In the genomic region with DNA sequence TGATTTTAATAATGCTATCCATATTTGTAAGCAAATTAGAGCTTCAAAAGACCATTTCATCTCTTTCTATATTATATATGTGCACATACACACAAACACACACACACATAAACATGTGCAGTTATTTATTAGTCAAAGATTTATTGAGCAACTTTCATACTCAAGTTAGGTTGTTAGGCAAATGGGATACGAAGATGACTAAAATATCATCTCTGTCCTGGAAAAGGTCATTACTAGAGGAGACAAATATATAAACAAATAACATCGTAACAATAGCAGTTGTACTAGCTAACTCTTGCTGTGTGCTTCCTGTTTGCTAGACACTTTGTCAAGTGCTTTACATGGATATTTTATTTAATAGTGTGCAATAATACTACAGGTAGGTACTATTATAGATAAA, we compare ENCODE assay signal across 14 cellular contexts.
"Had no signal": no experiment of that assay in that cellular context is flagged by ENCODE, and none has a peak within 500 bp of the region (broad histone marks: within the 10 kb centered on the region; RNA-seq: fewer than 3 reads in every experiment).

No MANE protein-coding gene starts in this region.

- H3K4me3 ChIP-seq: coronary artery, sigmoid colon, skin epidermis, stomach had no signal

- H3K4me1 ChIP-seq: foreskin keratinocyte, sigmoid colon, stomach had no signal

- H3K9me3 ChIP-seq: sigmoid colon, stomach had no signal

- DNase-seq: effector CD4-positive, alpha-beta T cell; endodermal cell; naive thymus-derived CD4-positive, alpha-beta T cell; nephron progenitor cell; sigmoid colon; stimulated activated CD4-positive, alpha-beta T cell treated with anti-CD3 and anti-CD28 coated beads, Interleukin-12 subunit alpha, Interleukin-12 subunit beta, amount 100 ng/mL, for 4 hours; stimulated activated naive CD4-positive, alpha-beta T cell; stomach; substantia nigra had no signal

- H3K27me3 ChIP-seq: foreskin keratinocyte, sigmoid colon, stomach had no signal

- H3K36me3 ChIP-seq: sigmoid colon, stomach had no signal

- FAIRE-seq: endothelial cell of umbilical vein, urothelium cell line had no signal

- H3K27ac ChIP-seq: coronary artery, foreskin keratinocyte, sigmoid colon, stomach had no signal
